Comparison of ENCODE assay signal across 16 cellular contexts in the genomic region with DNA sequence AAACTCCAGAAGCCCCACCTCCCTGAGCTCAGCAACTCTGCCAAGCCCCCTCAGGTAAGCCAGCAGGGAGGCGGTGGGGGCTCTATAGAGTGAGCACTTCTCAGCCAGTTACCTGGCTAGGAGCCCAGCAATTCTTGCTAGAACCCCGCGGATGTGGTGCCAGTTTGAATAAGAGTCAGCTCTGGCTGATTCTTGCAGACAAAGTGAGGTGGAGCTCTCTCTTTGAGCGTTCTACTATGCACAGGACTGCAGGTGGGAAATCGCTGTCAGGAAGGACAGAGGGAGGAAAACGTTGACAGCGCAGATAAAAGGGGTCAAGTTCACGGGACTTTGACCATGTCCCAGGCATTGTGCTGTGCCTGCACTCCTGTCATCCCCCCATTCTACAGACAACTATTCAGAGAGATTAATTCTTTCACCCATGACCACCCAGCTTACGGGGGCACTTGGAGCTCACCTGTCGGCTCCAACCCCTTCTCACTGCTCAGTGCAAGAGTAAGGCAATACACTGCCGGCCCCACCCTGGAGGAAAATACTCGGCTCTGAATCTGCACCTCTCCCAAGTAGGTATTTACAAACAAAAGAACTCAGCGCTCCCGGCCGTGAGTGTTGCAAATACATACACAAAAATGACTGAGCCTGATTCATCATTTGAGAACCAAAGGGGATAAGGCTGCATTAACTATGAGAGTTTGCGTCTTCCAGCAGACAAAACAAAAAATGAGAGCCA.
DNase-seq lines count a peak whose midpoint lies in the region; ATAC-seq, FAIRE-seq and TF ChIP-seq lines count a peak whose summit lies in the region.
"Had no signal": no experiment of that assay in that cellular context is flagged by ENCODE, and none has a peak within 500 bp of the region (broad histone marks: within the 10 kb centered on the region; RNA-seq: fewer than 3 reads in every experiment).

No MANE protein-coding gene starts in this region.

- no peaks in the 10 kb centered on the region for H3K9me3 ChIP-seq in A549
- no peaks in the 10 kb centered on the region for H3K9me3 ChIP-seq in HEK293 (ENCODE audit: control insufficient read depth, insufficient read depth, low read depth, low read length)
- H3K9me3 ChIP-seq in keratinocyte (ENCODE audit: control insufficient read depth, low read depth, low read length), result no peaks in the 10 kb centered on the region
- no peaks in the 10 kb centered on the region; the same call in 1 of the 2 replicates for H3K9me3 ChIP-seq in BE2C
- H3K9me3 ChIP-seq: heart right ventricle, prostate gland had no signal

- H3K27ac ChIP-seq in A549 (peak overlapping the region in 1 of 2 experiments; percentile 35; a peak in 2 of 6 replicates), HEK293 (ENCODE audit: extremely low read depth, low read depth, low read length) (no peak overlapping the region), keratinocyte (ENCODE audit: control insufficient read depth, insufficient read depth, low read length) (no peak overlapping the region)
- H3K27ac ChIP-seq: heart right ventricle had no signal

- H3K4me1 ChIP-seq in A549 (peaks cover 30% of the 10 kb centered on the region), HEK293 (ENCODE audit: control insufficient read depth, insufficient read depth, low read length) (no peaks in the 10 kb centered on the region), keratinocyte (ENCODE audit: control insufficient read depth, extremely low read depth, insufficient read depth, low read length) (peaks cover 37% of the 10 kb centered on the region), BE2C (peaks cover 5% of the 10 kb centered on the region; the same call in 1 of the 2 replicates)

- H3K4me2 ChIP-seq in A549 (peak overlapping the region; percentile 50), keratinocyte (ENCODE audit: control insufficient read depth, extremely low read depth, insufficient read depth, low read depth, low read length) (peak overlapping the region; percentile 67)

- H3K9ac ChIP-seq in keratinocyte (ENCODE audit: control insufficient read depth, extremely low read depth, insufficient read depth, low read length), result no peak overlapping the region

- no peak for TF ChIP-seq EP300 in A549 (IDR thresholded peaks at IDR 0.05)

- dilution Hi-C loops in keratinocyte (cut with MboI; ENCODE audit: extremely low pct_ligation_motif_present, low sequenced_read_pairs), result no loop called here

- TF ChIP-seq RAD21 in A549 (conservative IDR thresholded peaks at IDR 0.05 in 1 of 2, IDR thresholded peaks at IDR 0.05 in 1 of 2), result no peak

- peak in 1 of 2 experiments; percentile 17; a peak in 2 of 6 replicates for ATAC-seq in A549
- no peak for ATAC-seq in HG02938 (IDR thresholded peaks at IDR 0.05; ENCODE audit: unreplicated experiment)
- ATAC-seq in GM19324 (IDR thresholded peaks at IDR 0.05; ENCODE audit: low FRiP score, unreplicated experiment), result no peak
- no peak for ATAC-seq in HG02571 (IDR thresholded peaks at IDR 0.05; ENCODE audit: unreplicated experiment)
- ATAC-seq: heart right ventricle, T-cell had no signal

- FAIRE-seq in A549 (lab: Jason Lieb, UNC), result no peak
- peak; percentile 73 for FAIRE-seq in keratinocyte (lab: Jason Lieb, UNC)

- DNase-seq in A549 (ENCODE audit: low read depth in 1 of 2, low spot score in 1 of 2), result no peak
- peak; percentile 47 for DNase-seq in astrocyte of the hippocampus (ENCODE audit: low read depth, low spot score)
- DNase-seq in keratinocyte (ENCODE audit: low read depth, low spot score), result peak; percentile 28
- DNase-seq in BE2C, result no peak
- DNase-seq: activated B cell treated with CpG ODN at 0.5 μM for 24 hours; activated naive CD8-positive, alpha-beta T cell treated with anti-CD3 and anti-CD28 coated beads for 36 hours; HCEC 1CT; heart right ventricle; Kasumi-1; OCI-M1; T-cell had no signal

- H3K36me3 ChIP-seq in HEK293 (ENCODE audit: control insufficient read depth in 2 of 2, insufficient read depth in 1 of 2, low read length in 2 of 2), result no peaks in the 10 kb centered on the region
- H3K36me3 ChIP-seq in keratinocyte (ENCODE audit: control insufficient read depth in 2 of 2, extremely low read depth in 1 of 2, insufficient read depth in 2 of 2, low read length in 2 of 2), result no peaks in the 10 kb centered on the region
- H3K36me3 ChIP-seq in BE2C, result no peaks in the 10 kb centered on the region
- H3K36me3 ChIP-seq: heart right ventricle, prostate gland had no signal

- H3K9me1 ChIP-seq in keratinocyte (ENCODE audit: control insufficient read depth, extremely low read depth, insufficient read depth, low read length), result no peaks in the 10 kb centered on the region

- CTCF ChIA-PET in A549 (lab: Yijun Ruan, JAX), result interaction anchor here (0.8 to 2.8 kb wide), 5 partner anchors 8 to 44 kb away, joined by 3 to 9 read pairs (median 4); no protein-coding TSS in a partner anchor
- CTCF ChIA-PET in HEK293 (lab: Yijun Ruan, JAX), result interaction anchor here (0.6 to 0.9 kb wide), 2 partner anchors 8 to 47 kb away, joined by 3 to 4 read pairs; no protein-coding TSS in a partner anchor

- TF ChIP-seq POLR2A in A549 (IDR thresholded peaks at IDR 0.05; ENCODE audit: low read length), result no peak

- H4K20me1 ChIP-seq in keratinocyte (ENCODE audit: control insufficient read depth, extremely low read depth, insufficient read depth, low read length), result no peaks in the 10 kb centered on the region

- no peak overlapping the region for H2AFZ ChIP-seq in keratinocyte (ENCODE audit: control insufficient read depth, low read length)

- 34% methylated on average over 15 of the region's 16 CpGs for WGBS in A549 (ENCODE audit: missing lambda C conversion rate)

- TF ChIP-seq CTCF in A549 (IDR thresholded peaks at IDR 0.05) (no peak), HEK293 (tag by site-specific recombination; IDR thresholded peaks at IDR 0.05) (no peak), keratinocyte (optimal IDR thresholded peaks at IDR 0.05 in 1 of 3, IDR thresholded peaks at IDR 0.05 in 1 of 3, conservative IDR thresholded peaks at IDR 0.05 in 1 of 3; ENCODE audit: extremely low read depth in 1 of 3, insufficient read depth in 2 of 3, low read length in 3 of 3) (no peak), BE2C (IDR thresholded peaks at IDR 0.05; ENCODE audit: low read depth, low read length) (no peak)

- H3K27me3 ChIP-seq in keratinocyte (ENCODE audit: control insufficient read depth, extremely low read depth, insufficient read depth, low read length) (peaks cover 46% of the 10 kb centered on the region), BE2C (no peaks in the 10 kb centered on the region)

- H3K79me2 ChIP-seq in keratinocyte (ENCODE audit: control insufficient read depth, insufficient read depth, low read length), result no peaks in the 10 kb centered on the region

- H3K4me3 ChIP-seq in A549 (no peak overlapping the region), HEK293 (ENCODE audit: low read depth, low read length) (no peak overlapping the region), keratinocyte (ENCODE audit: control insufficient read depth in 2 of 3, extremely low read depth in 1 of 3, insufficient read depth in 2 of 3, low read depth in 1 of 3, low read length in 3 of 3) (peak overlapping the region in 1 of 3 experiments; percentile 29), BE2C (ENCODE audit: low read depth, low read length) (no peak overlapping the region)
- H3K4me3 ChIP-seq: heart right ventricle, prostate gland had no signal

- POLR2A ChIA-PET in A549 (lab: Yijun Ruan, JAX), result no interaction called here
- POLR2A ChIA-PET in HEK293 (lab: Yijun Ruan, JAX), result no interaction called here

TF ChIP-seq in A549, 52 proteins besides CTCF, POLR2A, EP300 and RAD21:
- TF ChIP-seq ELK1 (IDR thresholded peaks at IDR 0.05; ENCODE audit: low read depth, low read length), result no peak
- TF ChIP-seq CHD4 (IDR thresholded peaks at IDR 0.05; ENCODE audit: borderline replicate concordance), result no peak
- TF ChIP-seq SMC3 (IDR thresholded peaks at IDR 0.05), result no peak
- no peak for TF ChIP-seq GATA3 (IDR thresholded peaks at IDR 0.05; ENCODE audit: borderline replicate concordance)
- TF ChIP-seq RCOR1 (IDR thresholded peaks at IDR 0.05; ENCODE audit: low read depth, low read length), result no peak
TF ChIP-seq in A549: peak in this region for 0.

TF ChIP-seq in HEK293, 187 proteins besides CTCF, POLR2A, EP300 and RAD21 (continues in another document):
- TF ChIP-seq, protein P1, sequence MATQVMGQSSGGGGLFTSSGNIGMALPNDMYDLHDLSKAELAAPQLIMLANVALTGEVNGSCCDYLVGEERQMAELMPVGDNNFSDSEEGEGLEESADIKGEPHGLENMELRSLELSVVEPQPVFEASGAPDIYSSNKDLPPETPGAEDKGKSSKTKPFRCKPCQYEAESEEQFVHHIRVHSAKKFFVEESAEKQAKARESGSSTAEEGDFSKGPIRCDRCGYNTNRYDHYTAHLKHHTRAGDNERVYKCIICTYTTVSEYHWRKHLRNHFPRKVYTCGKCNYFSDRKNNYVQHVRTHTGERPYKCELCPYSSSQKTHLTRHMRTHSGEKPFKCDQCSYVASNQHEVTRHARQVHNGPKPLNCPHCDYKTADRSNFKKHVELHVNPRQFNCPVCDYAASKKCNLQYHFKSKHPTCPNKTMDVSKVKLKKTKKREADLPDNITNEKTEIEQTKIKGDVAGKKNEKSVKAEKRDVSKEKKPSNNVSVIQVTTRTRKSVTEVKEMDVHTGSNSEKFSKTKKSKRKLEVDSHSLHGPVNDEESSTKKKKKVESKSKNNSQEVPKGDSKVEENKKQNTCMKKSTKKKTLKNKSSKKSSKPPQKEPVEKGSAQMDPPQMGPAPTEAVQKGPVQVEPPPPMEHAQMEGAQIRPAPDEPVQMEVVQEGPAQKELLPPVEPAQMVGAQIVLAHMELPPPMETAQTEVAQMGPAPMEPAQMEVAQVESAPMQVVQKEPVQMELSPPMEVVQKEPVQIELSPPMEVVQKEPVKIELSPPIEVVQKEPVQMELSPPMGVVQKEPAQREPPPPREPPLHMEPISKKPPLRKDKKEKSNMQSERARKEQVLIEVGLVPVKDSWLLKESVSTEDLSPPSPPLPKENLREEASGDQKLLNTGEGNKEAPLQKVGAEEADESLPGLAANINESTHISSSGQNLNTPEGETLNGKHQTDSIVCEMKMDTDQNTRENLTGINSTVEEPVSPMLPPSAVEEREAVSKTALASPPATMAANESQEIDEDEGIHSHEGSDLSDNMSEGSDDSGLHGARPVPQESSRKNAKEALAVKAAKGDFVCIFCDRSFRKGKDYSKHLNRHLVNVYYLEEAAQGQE (tag by site-specific recombination; IDR thresholded peaks at IDR 0.05), result no peak
- TF ChIP-seq ZNF324 (tag by site-specific recombination; IDR thresholded peaks at IDR 0.05), result no peak

Comparison
In these comparisons a context has a peak if more than half of its experiments do, and no peak if none do; other contexts are left out.
1. DNase-seq: peak in astrocyte of the hippocampus (single experiment) and keratinocyte (single experiment); none in A549 (0 of 2) and BE2C (single experiment).